Comparison of ENCODE assay signal across 27 cellular contexts in genomic region chr21:40151611-40152010, GRCh38.
"Had no signal": no experiment of that assay in that cellular context is flagged by ENCODE, and none has a peak within 500 bp of the region (broad histone marks: within the 10 kb centered on the region; RNA-seq: fewer than 3 reads in every experiment).

No MANE protein-coding gene starts in this region.

- H3K9me3 ChIP-seq: heart left ventricle, left lung, mucosa of descending colon, neutrophil, ovary, right atrium auricular region, right lobe of liver, stomach, testis, thyroid gland, transverse colon, upper lobe of left lung had no signal

- H3K36me3 ChIP-seq: heart left ventricle, left lung, neutrophil, ovary, right atrium auricular region, right lobe of liver, stomach, thyroid gland, transverse colon, upper lobe of left lung had no signal

- H3K27ac ChIP-seq: heart left ventricle, left lung, neutrophil, ovary, right atrium auricular region, right lobe of liver, stomach, testis, thyroid gland, transverse colon, upper lobe of left lung had no signal

- H3K27me3 ChIP-seq: left lung, neutrophil, ovary, right atrium auricular region, right lobe of liver, stomach, testis, thyroid gland, transverse colon, upper lobe of left lung had no signal

- DNase-seq: heart left ventricle; hypothalamus; immature natural killer cell; kidney; left colon; left lung; midbrain; mucosa of descending colon; naive thymus-derived CD4-positive, alpha-beta T cell; occipital lobe; ovary; right lobe of liver; stimulated activated CD4-positive, alpha-beta T cell treated with anti-CD3 and anti-CD28 coated beads, Interleukin-12 subunit alpha, Interleukin-12 subunit beta, amount 100 ng/mL, for 4 hours; stimulated activated CD4-positive, alpha-beta T cell treated with anti-CD3 and anti-CD28 coated beads, Interleukin-15, amount 100 ng/mL, for 24 hours; stimulated activated CD4-positive, alpha-beta T cell treated with anti-CD3 and anti-CD28 coated beads, Interleukin-2, amount 100 ng/mL, for 24 hours; stimulated activated CD4-positive, alpha-beta T cell treated with anti-CD3 and anti-CD28 coated beads, Interleukin-4, amount 100 ng/mL, for 1 hour; stimulated activated naive B cell treated with anti-CD40 and anti-IgM and Interleukin-4, amounts not matched to agents 10 μg/mL and 1 μg/mL and 100 μg/mL, for 72 hours; stimulated activated naive CD8-positive, alpha-beta T cell treated with anti-CD3 and anti-CD28 coated beads, Interleukin-15, Interleukin-2, amounts not matched to agents 100 U/mL and 50 U/mL, for 24 hours; stomach; testis; thyroid gland; transverse colon; upper lobe of left lung had no signal

- H3K4me3 ChIP-seq: heart left ventricle, left lung, lung, mucosa of descending colon, ovary, right atrium auricular region, right lobe of liver, stomach, testis, thyroid gland, transverse colon, upper lobe of left lung had no signal

- ATAC-seq: heart left ventricle; left colon; left lung; mucosa of descending colon; naive thymus-derived CD4-positive, alpha-beta T cell; natural killer cell treated with Interleukin-12 subunit alpha and Interleukin-12 subunit beta and Interleukin-15 and Interleukin-18, amount 100 ng/mL, for 72 hours; right lobe of liver; stimulated activated naive B cell treated with anti-CD40 and anti-IgM and Interleukin-4, amounts not matched to agents 10 μg/mL and 1 μg/mL and 100 μg/mL, for 72 hours; stimulated activated naive CD8-positive, alpha-beta T cell treated with anti-CD3 and anti-CD28 coated beads, Interleukin-15, Interleukin-2, amounts not matched to agents 100 U/mL and 50 U/mL, for 24 hours had no signal
